In the genomic region with DNA sequence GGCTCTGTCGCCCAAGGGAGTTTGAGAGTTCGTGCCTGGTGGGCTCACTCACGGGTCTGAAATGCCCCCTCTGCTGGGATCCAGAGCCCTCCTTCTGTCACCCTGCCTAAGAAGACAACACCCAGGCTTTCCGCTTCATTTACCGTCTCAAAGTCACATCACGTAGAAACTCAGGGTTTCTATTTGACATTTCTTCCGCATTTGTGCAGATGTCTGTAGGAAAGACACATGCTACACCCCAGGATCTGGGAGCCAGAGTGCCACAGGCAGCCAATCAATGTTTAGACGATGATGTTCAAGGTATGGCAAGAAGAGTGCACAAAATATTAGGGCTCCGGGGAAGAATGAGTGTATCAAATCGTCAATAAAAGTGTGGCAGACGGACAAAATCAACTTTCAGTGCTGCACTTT, we compare ENCODE assay signal across 13 cellular contexts. TPM values are rescaled to one million over a fixed set of nuclear protein-coding genes. Genes with fewer than 3 reads are reported as not detected.
DNase-seq lines count a peak whose midpoint lies in the region; ATAC-seq and TF ChIP-seq lines count a peak whose summit lies in the region.
"Had no signal": no experiment of that assay in that cellular context is flagged by ENCODE, and none has a peak within 500 bp of the region (broad histone marks: within the 10 kb centered on the region; RNA-seq: fewer than 3 reads in every experiment).

No MANE protein-coding gene starts in this region.

- no peaks in the 10 kb centered on the region for H3K36me3 ChIP-seq in prostate gland

- peaks cover 88% of the 10 kb centered on the region for H3K4me1 Mint-ChIP-seq in activated T-cell treated with anti-CD3 and anti-CD28 coated beads, Interleukin-2, amount 50 U/mL, for 24 hours (ENCODE audit: low read depth)
- H3K4me1 Mint-ChIP-seq in activated T-cell treated with anti-CD3 and anti-CD28 coated beads, Interleukin-2, amount 50 U/mL, for 4 hours (ENCODE audit: low read depth): peaks cover 89% of the 10 kb centered on the region
- H3K4me1 Mint-ChIP-seq in IgD-negative memory B cell: peaks cover 29 to 62% (median 40%) of the 10 kb centered on the region in 3 donors
- peaks cover 69% of the 10 kb centered on the region for H3K4me1 Mint-ChIP-seq in stimulated activated memory B cell treated with anti-CD40 and anti-IgM and Interleukin-4, amounts not matched to agents 10 μg/mL and 1 μg/mL and 100 μg/mL, for 72 hours

- H3K27me3 ChIP-seq in prostate gland (replicated peaks; ENCODE audit: insufficient read depth): no peaks in the 10 kb centered on the region

- no peak overlapping the region for H3K4me3 ChIP-seq in prostate gland

- ATAC-seq in activated T-cell treated with anti-CD3 and anti-CD28 coated beads, Interleukin-2, amount 50 U/mL, for 4 hours: no peak
- peak; percentile 46 for ATAC-seq in GM21786 (IDR thresholded peaks at IDR 0.05; ENCODE audit: unreplicated experiment)
- ATAC-seq in stimulated activated memory B cell treated with anti-CD40 and anti-IgM and Interleukin-4, amounts not matched to agents 10 μg/mL and 1 μg/mL and 100 μg/mL, for 72 hours: peak; percentile 85
- ATAC-seq in HG03039 (IDR thresholded peaks at IDR 0.05; ENCODE audit: unreplicated experiment): no peak
- ATAC-seq: left colon had no signal

- 93% methylated on average over 11 of the region's 11 CpGs for WGBS in prostate gland

- no peaks in the 10 kb centered on the region for H3K27me3 Mint-ChIP-seq in activated T-cell treated with anti-CD3 and anti-CD28 coated beads, Interleukin-2, amount 50 U/mL, for 24 hours
- no peaks in the 10 kb centered on the region for H3K27me3 Mint-ChIP-seq in activated T-cell treated with anti-CD3 and anti-CD28 coated beads, Interleukin-2, amount 50 U/mL, for 4 hours (ENCODE audit: low read depth)
- H3K27me3 Mint-ChIP-seq in IgD-negative memory B cell: no peaks in the 10 kb centered on the region
- H3K27me3 Mint-ChIP-seq in stimulated activated memory B cell treated with anti-CD40 and anti-IgM and Interleukin-4, amounts not matched to agents 10 μg/mL and 1 μg/mL and 100 μg/mL, for 72 hours: no peaks in the 10 kb centered on the region

- no peak for DNase-seq in activated T-cell treated with anti-CD3 and anti-CD28 coated beads, Interleukin-2, amount 50 U/mL, for 24 hours
- DNase-seq in activated T-cell treated with anti-CD3 and anti-CD28 coated beads, Interleukin-2, amount 50 U/mL, for 4 hours: no peak
- DNase-seq in substantia nigra (lab: John Stamatoyannopoulos, UW): no peak
- DNase-seq in prostate gland (ENCODE audit: low spot score): no peak
- DNase-seq: activated T-cell treated with anti-CD3 and anti-CD28 coated beads for 4 hours, H7, left colon, NCI-H1092 treated with DMSO at 0.1 percent for 48 hours, Right ventricle myocardium superior had no signal

- intact Hi-C loops in prostate gland (cut with DNase I): no loop called here

- H3K27ac Mint-ChIP-seq in activated T-cell treated with anti-CD3 and anti-CD28 coated beads, Interleukin-2, amount 50 U/mL, for 24 hours: peak overlapping the region; percentile 79
- H3K27ac Mint-ChIP-seq in IgD-negative memory B cell: peak overlapping the region; percentile 89 to 97 (median 95)
- peak overlapping the region; percentile 84 for H3K27ac Mint-ChIP-seq in stimulated activated memory B cell treated with anti-CD40 and anti-IgM and Interleukin-4, amounts not matched to agents 10 μg/mL and 1 μg/mL and 100 μg/mL, for 72 hours

- no peaks in the 10 kb centered on the region for H3K9me3 Mint-ChIP-seq in activated T-cell treated with anti-CD3 and anti-CD28 coated beads, Interleukin-2, amount 50 U/mL, for 24 hours
- no peaks in the 10 kb centered on the region for H3K9me3 Mint-ChIP-seq in activated T-cell treated with anti-CD3 and anti-CD28 coated beads, Interleukin-2, amount 50 U/mL, for 4 hours
- peaks cover 2 to 5% (median 3%) of the 10 kb centered on the region in 3 donors for H3K9me3 Mint-ChIP-seq in IgD-negative memory B cell
- peaks cover 5% of the 10 kb centered on the region for H3K9me3 Mint-ChIP-seq in stimulated activated memory B cell treated with anti-CD40 and anti-IgM and Interleukin-4, amounts not matched to agents 10 μg/mL and 1 μg/mL and 100 μg/mL, for 72 hours

- peaks cover 21% of the 10 kb centered on the region for H3K36me3 Mint-ChIP-seq in activated T-cell treated with anti-CD3 and anti-CD28 coated beads, Interleukin-2, amount 50 U/mL, for 24 hours (ENCODE audit: low read depth)
- peaks cover 14% of the 10 kb centered on the region for H3K36me3 Mint-ChIP-seq in activated T-cell treated with anti-CD3 and anti-CD28 coated beads, Interleukin-2, amount 50 U/mL, for 4 hours (ENCODE audit: insufficient read depth)
- no peaks in the 10 kb centered on the region for H3K36me3 Mint-ChIP-seq in IgD-negative memory B cell
- H3K36me3 Mint-ChIP-seq in stimulated activated memory B cell treated with anti-CD40 and anti-IgM and Interleukin-4, amounts not matched to agents 10 μg/mL and 1 μg/mL and 100 μg/mL, for 72 hours: peaks cover 8% of the 10 kb centered on the region

- TF ChIP-seq CTCF in prostate gland (IDR thresholded peaks at IDR 0.05): no peak

- H3K9me3 ChIP-seq in prostate gland: no peaks in the 10 kb centered on the region

- no peak overlapping the region for H3K4me3 Mint-ChIP-seq in activated T-cell treated with anti-CD3 and anti-CD28 coated beads, Interleukin-2, amount 50 U/mL, for 24 hours
- H3K4me3 Mint-ChIP-seq in activated T-cell treated with anti-CD3 and anti-CD28 coated beads, Interleukin-2, amount 50 U/mL, for 4 hours: no peak overlapping the region
- peak overlapping the region; percentile 71 to 87 (median 82) for H3K4me3 Mint-ChIP-seq in IgD-negative memory B cell
- peak overlapping the region; percentile 65 for H3K4me3 Mint-ChIP-seq in stimulated activated memory B cell treated with anti-CD40 and anti-IgM and Interleukin-4, amounts not matched to agents 10 μg/mL and 1 μg/mL and 100 μg/mL, for 72 hours

- TF ChIP-seq POLR2A in prostate gland (IDR thresholded peaks at IDR 0.05): no peak

- no peak overlapping the region for H3K27ac ChIP-seq in substantia nigra (ENCODE audit: low read depth, low read length, poor library complexity, severe bottlenecking)
- H3K27ac ChIP-seq in prostate gland: no peak overlapping the region

- no peaks in the 10 kb centered on the region for H3K4me1 ChIP-seq in prostate gland (replicated peaks)

RNA-seq across cellular contexts. Expression of gene ACKR3, which starts 24.4 kb away (rescaled TPM):
- under 1 TPM; 0.16 to 0.73 (median 0.33) TPM for total RNA-seq in activated T-cell treated with anti-CD3 and anti-CD28 coated beads, Interleukin-2, amount 50 U/mL, for 4 hours
- 1.4 TPM for polyA plus RNA-seq in IgD-negative memory B cell
- 10 to 100 TPM in 1 of 2 donors, 1 to 10 TPM in 1; 2.1 to 19.2 TPM for total RNA-seq in prostate gland

Comparison
In these comparisons a context has a peak if more than half of its experiments do, and no peak if none do; other contexts are left out.
1. H3K4me3 Mint-ChIP-seq: peak in IgD-negative memory B cell (4 of 4) and stimulated activated memory B cell treated with anti-CD40 and anti-IgM and Interleukin-4, amounts not matched to agents 10 μg/mL and 1 μg/mL and 100 μg/mL, for 72 hours (single experiment); none in activated T-cell treated with anti-CD3 and anti-CD28 coated beads, Interleukin-2, amount 50 U/mL, for 24 hours (single experiment) and activated T-cell treated with anti-CD3 and anti-CD28 coated beads, Interleukin-2, amount 50 U/mL, for 4 hours (single experiment).
2. ATAC-seq: peak in GM21786 (single experiment) and stimulated activated memory B cell treated with anti-CD40 and anti-IgM and Interleukin-4, amounts not matched to agents 10 μg/mL and 1 μg/mL and 100 μg/mL, for 72 hours (single experiment); none in activated T-cell treated with anti-CD3 and anti-CD28 coated beads, Interleukin-2, amount 50 U/mL, for 4 hours (0 of 2) and HG03039 (single experiment).
3. Peak in every context shown above with its lines, with median percentiles within 50 percentile points of each other: H3K27ac Mint-ChIP-seq.